13 cellular contexts compared by ENCODE assay signal in genomic region chr2:238305092-238305862, GRCh38. TPM values are rescaled to one million over a fixed set of nuclear protein-coding genes. Genes with fewer than 3 reads are reported as not detected.
DNase-seq lines count a peak whose midpoint lies in the region; ATAC-seq and TF ChIP-seq lines count a peak whose summit lies in the region.
"Had no signal": no experiment of that assay in that cellular context is flagged by ENCODE, and none has a peak within 500 bp of the region (broad histone marks: within the 10 kb centered on the region; RNA-seq: fewer than 3 reads in every experiment).

No MANE protein-coding gene starts in this region.

- no peaks in the 10 kb centered on the region for H3K9me3 Mint-ChIP-seq in immature natural killer cell

- H3F3A ChIP-seq in SK-N-SH (replicated peaks; ENCODE audit: insufficient read depth): no peaks in the 10 kb centered on the region

- H3K36me3 ChIP-seq in cardiac muscle cell: no peaks in the 10 kb centered on the region
- H3K36me3 ChIP-seq in right atrium auricular region: no peaks in the 10 kb centered on the region
- H3K36me3 ChIP-seq in SK-N-SH (replicated peaks in 1 of 2; ENCODE audit: control insufficient read depth in 1 of 2, insufficient read depth in 2 of 2, low read length in 1 of 2): no peaks in the 10 kb centered on the region
- H3K36me3 ChIP-seq in upper lobe of left lung: no peaks in the 10 kb centered on the region
- H3K36me3 ChIP-seq: thoracic aorta had no signal

- H3K4me3 Mint-ChIP-seq in immature natural killer cell: no peak overlapping the region

- TF ChIP-seq EP300 in SK-N-SH (IDR thresholded peaks at IDR 0.05; ENCODE audit: borderline replicate concordance in 1 of 2, low read depth in 1 of 2, low read length in 1 of 2) (no peak), upper lobe of left lung (IDR thresholded peaks at IDR 0.05) (no peak)

- H3K27me3 Mint-ChIP-seq in immature natural killer cell (ENCODE audit: low read depth in 3 of 3): peaks cover 0 to 5% (median 2%) of the 10 kb centered on the region in 3 donors

- H2AFZ ChIP-seq in SK-N-SH (ENCODE audit: low read depth): no peak overlapping the region

- H3K9ac ChIP-seq in SK-N-SH: no peak overlapping the region
- H3K9ac ChIP-seq: KMS-11 had no signal

- no peaks in the 10 kb centered on the region for H3K27me3 ChIP-seq in cardiac muscle cell
- H3K27me3 ChIP-seq in right atrium auricular region: no peaks in the 10 kb centered on the region
- no peaks in the 10 kb centered on the region for H3K27me3 ChIP-seq in SK-N-SH (ENCODE audit: insufficient read depth)
- no peaks in the 10 kb centered on the region for H3K27me3 ChIP-seq in foreskin keratinocyte
- H3K27me3 ChIP-seq in upper lobe of left lung: no peaks in the 10 kb centered on the region

- no peaks in the 10 kb centered on the region for H3K79me2 ChIP-seq in SK-N-SH (ENCODE audit: insufficient read depth)

- no peak for TF ChIP-seq RAD21 in SK-N-SH (IDR thresholded peaks at IDR 0.05; ENCODE audit: low read length)

- no peaks in the 10 kb centered on the region for H4K20me1 ChIP-seq in SK-N-SH (ENCODE audit: insufficient read depth)

- H3K4me3 ChIP-seq in cardiac muscle cell (no peak overlapping the region), right atrium auricular region (no peak overlapping the region), SK-N-SH (ENCODE audit: low read depth in 2 of 2, low read length in 1 of 2) (no peak overlapping the region), upper lobe of left lung (no peak overlapping the region)
- H3K4me3 ChIP-seq: thoracic aorta had no signal

- H3K27ac ChIP-seq in cardiac muscle cell (no peak overlapping the region), right atrium auricular region (no peak overlapping the region), SK-N-SH (ENCODE audit: low read depth in 2 of 2, low read length in 1 of 2) (no peak overlapping the region), foreskin keratinocyte (no peak overlapping the region), upper lobe of left lung (no peak overlapping the region)
- H3K27ac ChIP-seq: KMS-11, thoracic aorta had no signal

- TF ChIP-seq POLR2A in upper lobe of left lung (IDR thresholded peaks at IDR 0.05): no peak

- peak overlapping the region in 1 of 6 donors; percentile 49 for H3K27ac Mint-ChIP-seq in immature natural killer cell

- no peaks in the 10 kb centered on the region for H3K36me3 Mint-ChIP-seq in immature natural killer cell

- H3K9me2 ChIP-seq in SK-N-SH: no peaks in the 10 kb centered on the region

- 80% methylated on average over 10 of the region's 12 CpGs for WGBS in SK-N-SH (ENCODE audit: low lambda C conversion rate)
- 83 to 84% methylated on average over 10 to 12 of the region's 12 CpGs for WGBS in upper lobe of left lung, 2 donors

- DNase-seq in cardiac muscle cell (ENCODE audit: low read depth in 1 of 2, low spot score in 1 of 2) (no peak), right atrium auricular region (ENCODE audit: low spot score) (no peak), SK-N-SH (no peak), foreskin keratinocyte (peak in 1 of 2 donors; percentile 6), upper lobe of left lung (no peak), immature natural killer cell (no peak), AG08395 (ENCODE audit: low spot score) (no peak), GM13976 (ENCODE audit: low spot score) (no peak)
- DNase-seq: amygdala, erythroblast, NCI-H510A had no signal

- POLR2A ChIA-PET in SK-N-SH (lab: Yijun Ruan, JAX): no interaction called here

- in situ Hi-C loops in GM13976 (cut with MboI; ENCODE audit: low sequenced_read_pairs, unreplicated experiment): no loop called here

- H3K4me2 ChIP-seq in SK-N-SH: no peak overlapping the region
- H3K4me2 ChIP-seq: KMS-11 had no signal

- H3K4me1 ChIP-seq in cardiac muscle cell (ENCODE audit: low read depth) (no peaks in the 10 kb centered on the region), right atrium auricular region (no peaks in the 10 kb centered on the region), SK-N-SH (ENCODE audit: control insufficient read depth in 1 of 2, insufficient read depth in 2 of 2, low read depth in 1 of 2, low read length in 1 of 2) (no peaks in the 10 kb centered on the region), foreskin keratinocyte (no peaks in the 10 kb centered on the region), upper lobe of left lung (peaks cover 0 to 6% (median 2%) of the 10 kb centered on the region in 4 donors)

- H3K4me1 Mint-ChIP-seq in immature natural killer cell: no peaks in the 10 kb centered on the region

- TF ChIP-seq CTCF in cardiac muscle cell (IDR thresholded peaks at IDR 0.05; ENCODE audit: low read depth, low read length): peak; percentile 11
- peak in 1 of 2 donors; percentile 36 for TF ChIP-seq CTCF in right atrium auricular region (IDR thresholded peaks at IDR 0.05)
- TF ChIP-seq CTCF in SK-N-SH (IDR thresholded peaks at IDR 0.05): peak; percentile 19; the same call in 1 of the 2 replicates
- peak; percentile 51 for TF ChIP-seq CTCF in foreskin keratinocyte (conservative IDR thresholded peaks at IDR 0.05)
- TF ChIP-seq CTCF in upper lobe of left lung (IDR thresholded peaks at IDR 0.05): peak in 5 of 6 experiments; percentile 15 to 25 (median 18)
- no peak for TF ChIP-seq CTCF in GM13976 (IDR thresholded peaks at IDR 0.05; ENCODE audit: borderline replicate concordance, control extremely low read depth, extremely low read depth, insufficient read depth, missing control alignments)

- no peaks in the 10 kb centered on the region for H3K9me3 ChIP-seq in cardiac muscle cell (ENCODE audit: low read depth)
- no peaks in the 10 kb centered on the region for H3K9me3 ChIP-seq in right atrium auricular region
- no peaks in the 10 kb centered on the region for H3K9me3 ChIP-seq in SK-N-SH
- H3K9me3 ChIP-seq in upper lobe of left lung: no peaks in the 10 kb centered on the region
- H3K9me3 ChIP-seq: thoracic aorta had no signal

- ATAC-seq in foreskin keratinocyte (peak; percentile 19), upper lobe of left lung (ENCODE audit: low FRiP score in 2 of 2) (no peak)

- CTCF ChIA-PET in SK-N-SH (lab: Yijun Ruan, JAX): interaction anchor here (1.2 to 1.8 kb wide), 2 partner anchors 10 to 41 kb away, joined by 3 to 4 read pairs; no protein-coding TSS in a partner anchor

TF ChIP-seq in SK-N-SH, 30 proteins besides CTCF, POLR2A, EP300 and RAD21:
- TF ChIP-seq REST (IDR thresholded peaks at IDR 0.05; ENCODE audit: low read depth, low read length) (peak; percentile 73; the same call in 1 of the 2 replicates), USF1 (IDR thresholded peaks at IDR 0.05; ENCODE audit: borderline replicate concordance, low read depth) (no peak)
TF ChIP-seq in SK-N-SH: peak in this region for 1.

RNA-seq across cellular contexts. Expression of gene TRAF3IP1, which starts 15.0 kb away (rescaled TPM):
- total RNA-seq in cardiac muscle cell: 8.3 and 13.9 TPM in 2 replicates
- 10.8 and 12.1 TPM in 2 replicates for polyA plus RNA-seq in cardiac muscle cell
- total RNA-seq in right atrium auricular region: 1 to 10 TPM; 5.0 to 5.8 TPM
- polyA plus RNA-seq in SK-N-SH (2012; rRNA removed): 9.7 and 15.0 TPM in 2 replicates
- 10.3 and 11.6 TPM in 2 replicates for polyA plus RNA-seq in SK-N-SH (2012; cell fraction: cytosol; rRNA removed)
- 11.8 and 14.0 TPM in 2 replicates for polyA plus RNA-seq in SK-N-SH (2012; cell fraction: nucleus; rRNA removed)
- total RNA-seq in foreskin keratinocyte: 9.2 and 11.2 TPM in 2 replicates
- polyA plus RNA-seq in foreskin keratinocyte: 4.3 and 5.0 TPM in 2 replicates
- 10 to 100 TPM; 14.0 to 26.8 (median 18.8) TPM for total RNA-seq in upper lobe of left lung
- 1 to 10 TPM; 1.9 to 7.0 (median 2.2) TPM for polyA plus RNA-seq in immature natural killer cell

RNA-seq across cellular contexts. Expression of gene PER2, which starts 16.9 kb away (rescaled TPM):
- 2.0 and 3.9 TPM in 2 replicates for total RNA-seq in cardiac muscle cell
- polyA plus RNA-seq in cardiac muscle cell: 1.4 and 4.6 TPM in 2 replicates
- 1 to 10 TPM; 5.2 to 9.4 TPM for total RNA-seq in right atrium auricular region
- 0.82 and 0.96 TPM in 2 replicates for polyA plus RNA-seq in SK-N-SH (2012; rRNA removed)
- polyA plus RNA-seq in SK-N-SH (2012; cell fraction: cytosol; rRNA removed): 0.50 and 0.71 TPM in 2 replicates
- 2.5 and 2.6 TPM in 2 replicates for polyA plus RNA-seq in SK-N-SH (2012; cell fraction: nucleus; rRNA removed)
- 2.2 and 3.7 TPM in 2 replicates for total RNA-seq in foreskin keratinocyte
- 0.48 and 1.0 TPM in 2 replicates for polyA plus RNA-seq in foreskin keratinocyte
- total RNA-seq in upper lobe of left lung: 10 to 100 TPM; 12.9 to 28.7 (median 18.1) TPM
- 1 to 10 TPM; 1.0 to 8.5 (median 7.2) TPM for polyA plus RNA-seq in immature natural killer cell
